14 cellular contexts compared by ENCODE assay signal in the genomic region with DNA sequence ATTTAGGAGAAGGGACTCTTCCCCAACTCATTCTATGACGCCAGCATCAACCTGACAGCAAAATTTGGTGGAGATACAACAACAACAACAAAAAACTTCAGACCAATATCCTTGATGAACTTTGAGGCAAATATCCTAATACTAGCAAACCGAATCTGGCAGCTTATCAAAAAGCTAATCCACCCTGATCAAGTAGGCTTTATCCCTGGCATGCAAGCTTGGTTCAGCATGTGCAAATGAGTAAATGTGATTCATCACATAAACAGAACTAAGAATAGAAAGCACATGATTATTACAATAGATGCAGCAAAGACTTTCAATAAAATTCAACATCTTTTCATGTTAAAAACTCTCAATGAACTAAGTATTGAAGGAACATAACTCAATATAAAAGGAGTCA.
DNase-seq lines count a peak whose midpoint lies in the region; TF ChIP-seq lines count a peak whose summit lies in the region.
"Had no signal": no experiment of that assay in that cellular context is flagged by ENCODE, and none has a peak within 500 bp of the region (broad histone marks: within the 10 kb centered on the region; RNA-seq: fewer than 3 reads in every experiment).

No MANE protein-coding gene starts in this region.

- H3K36me3 ChIP-seq in HAP-1 (replicated peaks) (no peaks in the 10 kb centered on the region), adipocyte (ENCODE audit: control insufficient read depth, insufficient read depth, low read length, severe bottlenecking) (no peaks in the 10 kb centered on the region), sigmoid colon (no peaks in the 10 kb centered on the region)

- DNase-seq in HAP-1 (ENCODE audit: low spot score in 2 of 2) (peak; percentile 26 to 28), adipocyte (ENCODE audit: low read depth) (peak; percentile 77), fibroblast of mammary gland (ENCODE audit: low read depth) (peak; percentile 74), putamen (ENCODE audit: low spot score) (peak; percentile 5), sigmoid colon (no peak), DMS 273 (lab: John Stamatoyannopoulos, UW; ENCODE audit: unreplicated experiment) (no peak), globus pallidus (ENCODE audit: low spot score) (no peak)
- DNase-seq in stimulated activated CD4-positive, alpha-beta T cell treated with anti-CD3 and anti-CD28 coated beads, Interleukin-1b, Interleukin-23, amount 100 ng/mL, for 48 hours: no peak
- DNase-seq: activated CD4-positive, alpha-beta T cell treated with anti-CD3 and anti-CD28 coated beads, Interleukin-2, amount 10 ng/mL, durations not matched to agents 24 days and 14 days; activated naive CD8-positive, alpha-beta T cell treated with anti-CD3 and anti-CD28 coated beads, Interleukin-2, amount 10 ng/mL, durations not matched to agents 7 days and 5 days; activated T-cell treated with anti-CD3 and anti-CD28 coated beads, Interleukin-2, amount 50 U/mL, for 24 hours; NCI-H1105; NCI-H2171 treated with DMSO at 0.1 percent for 48 hours had no signal

- WGBS in sigmoid colon, 2 donors: 44 to 57% methylated on average over 2 of the region's 2 CpGs

- TF ChIP-seq CTCF in fibroblast of mammary gland (conservative IDR thresholded peaks at IDR 0.05; ENCODE audit: control insufficient read depth, insufficient read depth, low read depth, low read length) (no peak), sigmoid colon (IDR thresholded peaks at IDR 0.05) (no peak)

- peak overlapping the region in 1 of 4 donors; percentile 66 for H3K27ac ChIP-seq in sigmoid colon
- H3K27ac ChIP-seq: C4-2B had no signal

- no peaks in the 10 kb centered on the region for H3K27me3 ChIP-seq in HAP-1 (ENCODE audit: low read depth)
- H3K27me3 ChIP-seq in adipocyte (replicated peaks; ENCODE audit: control insufficient read depth, insufficient read depth, low read length): no peaks in the 10 kb centered on the region
- no peaks in the 10 kb centered on the region for H3K27me3 ChIP-seq in sigmoid colon

- H3K9me3 ChIP-seq in HAP-1: no peaks in the 10 kb centered on the region
- H3K9me3 ChIP-seq in adipocyte (ENCODE audit: control insufficient read depth, low read length): peaks cover 6% of the 10 kb centered on the region
- H3K9me3 ChIP-seq in sigmoid colon: no peaks in the 10 kb centered on the region

- in situ Hi-C loops in HAP-1 (cut with MboI; ENCODE audit: low sequenced_read_pairs): no loop called here

- no peak for TF ChIP-seq POLR2A in sigmoid colon (IDR thresholded peaks at IDR 0.05)

- no peak overlapping the region for H3K9ac ChIP-seq in adipocyte (ENCODE audit: low read length)

- no peak for TF ChIP-seq EP300 in sigmoid colon (IDR thresholded peaks at IDR 0.05)

- H3K4me1 ChIP-seq in HAP-1 (peaks cover 3% of the 10 kb centered on the region; the same call in 1 of the 2 replicates), adipocyte (ENCODE audit: control insufficient read depth, insufficient read depth, low read length) (peaks cover 10% of the 10 kb centered on the region), sigmoid colon (peaks cover 0 to 4% (median 0%) of the 10 kb centered on the region in 4 donors)

- intact Hi-C loops in sigmoid colon (cut with DNase I): no loop called here

- H3K4me3 ChIP-seq in HAP-1 (no peak overlapping the region), adipocyte (ENCODE audit: low read length) (peak overlapping the region; percentile 27), fibroblast of mammary gland (ENCODE audit: control insufficient read depth, low read depth, low read length) (no peak overlapping the region), sigmoid colon (no peak overlapping the region)

Comparison
In these comparisons a context has a peak if more than half of its experiments do, and no peak if none do; other contexts are left out.
1. DNase-seq: peak in HAP-1 (2 of 2), adipocyte (single experiment), fibroblast of mammary gland (single experiment) and putamen (single experiment); none in stimulated activated CD4-positive, alpha-beta T cell treated with anti-CD3 and anti-CD28 coated beads, Interleukin-1b, Interleukin-23, amount 100 ng/mL, for 48 hours (single experiment), sigmoid colon (single experiment), DMS 273 (single experiment) and globus pallidus (single experiment).